ENCODE assay signal across 3 cellular contexts in genomic region chr2:26655120-26655519, GRCh38.
A peak's percentile ranks its signal among the peaks of the same experiment; 100 is the strongest.
TF ChIP-seq lines count a peak whose summit lies in the region.

No MANE protein-coding gene starts in this region.

TF ChIP-seq in HEK293, 187 proteins besides CTCF, POLR2A, EP300 and RAD21:
- TF ChIP-seq ZNF366 (tag by site-specific recombination; conservative IDR thresholded peaks at IDR 0.05): peak; percentile 79

TF ChIP-seq in K562, 482 proteins besides CTCF, POLR2A, EP300 and RAD21:
- peak; percentile 37 for TF ChIP-seq PCBP2 (IDR thresholded peaks at IDR 0.05; ENCODE audit: low read depth, low read length, poor library complexity, severe bottlenecking)
TF ChIP-seq in K562: peak in this region for 1; not testable (repeated sequence) for 481.

TF ChIP-seq in HepG2, 621 proteins besides CTCF, POLR2A, EP300 and RAD21:
- TF ChIP-seq HNRNPK (IDR thresholded peaks at IDR 0.05; ENCODE audit: low read depth, low read length, poor library complexity, severe bottlenecking): peak; percentile 66
- TF ChIP-seq PCBP2 (optimal IDR thresholded peaks at IDR 0.05; ENCODE audit: low read depth, low read length, poor library complexity, severe bottlenecking): peak; percentile 90
- 0 out of 2 replicates have a peak, but pooled peaks have one; percentile 53 for TF ChIP-seq PCBP1 (IDR thresholded peaks at IDR 0.05; ENCODE audit: borderline replicate concordance, low read depth, low read length)
